In genomic region chr10:131072651-131073468, GRCh38 we compare ENCODE assay signal across 24 cellular contexts.
"Had no signal": no experiment of that assay in that cellular context is flagged by ENCODE, and none has a peak within 500 bp of the region (broad histone marks: within the 10 kb centered on the region; RNA-seq: fewer than 3 reads in every experiment).

No MANE protein-coding gene starts in this region.

- H3K4me3 ChIP-seq: gastroesophageal sphincter, psoas muscle, spleen, tibial nerve, uterus had no signal

- H2AFZ ChIP-seq: parathyroid adenoma had no signal

- H3K4me1 ChIP-seq: gastroesophageal sphincter, parathyroid adenoma, psoas muscle, tibial nerve, uterus had no signal

- H3K27ac ChIP-seq: gastroesophageal sphincter, parathyroid adenoma, psoas muscle, tibial nerve, uterus had no signal

- H3K36me3 ChIP-seq: gastroesophageal sphincter, spleen, tibial nerve, uterus had no signal

- H3K9ac ChIP-seq: parathyroid adenoma had no signal

- H3K9me3 ChIP-seq: gastroesophageal sphincter, psoas muscle, spleen, uterus had no signal

- ATAC-seq: activated CD8-positive, alpha-beta T cell treated with anti-CD3 and anti-CD28 coated beads for 36 hours; activated naive CD4-positive, alpha-beta T cell treated with anti-CD3 and anti-CD28 coated beads, Interleukin-2, amount 50 U/mL, for 72 hours; activated T-cell treated with anti-CD3 and anti-CD28 coated beads, Interleukin-2, amount 50 U/mL, for 72 hours; effector memory CD8-positive, alpha-beta T cell; gastroesophageal sphincter; left colon; naive thymus-derived CD8-positive, alpha-beta T cell; psoas muscle had no signal

- DNase-seq: activated B cell treated with CpG ODN at 0.5 μM for 24 hours; activated CD4-positive, alpha-beta T cell treated with anti-CD3 and anti-CD28 coated beads, Interleukin-2, amount 50 U/mL, for 1 hour; activated CD8-positive, alpha-beta T cell treated with anti-CD3 and anti-CD28 coated beads for 36 hours; activated naive CD4-positive, alpha-beta T cell; activated T-cell treated with anti-CD3 and anti-CD28 coated beads for 4 hours; activated T-cell treated with anti-CD3 and anti-CD28 coated beads, Interleukin-2, amount 50 U/mL, for 72 hours; anterior cingulate cortex; cerebellar nuclear complex; cortex of kidney; effector memory CD8-positive, alpha-beta T cell; hippocampal formation; kidney; left colon; midbrain; naive thymus-derived CD8-positive, alpha-beta T cell; occipital lobe; psoas muscle; stimulated activated naive CD4-positive, alpha-beta T cell treated with Interleukin-2 at 50 U/mL for 16 hours; uterus had no signal

- H3K27me3 ChIP-seq: spleen, tibial nerve, uterus had no signal

- FAIRE-seq: kidney had no signal

- H3K79me2 ChIP-seq: parathyroid adenoma had no signal
